Comparison of ENCODE assay signal across 8 cellular contexts in genomic region chr3:49017229-49017615, GRCh38. TPM values are rescaled to one million over a fixed set of nuclear protein-coding genes. Genes with fewer than 3 reads are reported as not detected.
DNase-seq lines count a peak whose midpoint lies in the region; ATAC-seq and TF ChIP-seq lines count a peak whose summit lies in the region.

No MANE protein-coding gene starts in this region.

- WGBS in heart right ventricle, 2 donors: 76 to 79% methylated on average over 2 of the region's 2 CpGs
- 76% methylated on average over 2 of the region's 2 CpGs for WGBS in right cardiac atrium
- no CpG with 5 or more reads among the region's 2 CpGs for WGBS in right lobe of liver (ENCODE audit: insufficient coverage, low coverage, low lambda C conversion rate, missing lambda C conversion rate)
- WGBS in urinary bladder: 69% methylated on average over 2 of the region's 2 CpGs

- DNase-seq in heart right ventricle: no peak
- DNase-seq in right cardiac atrium: no peak
- DNase-seq in ascending aorta (ENCODE audit: low spot score in 2 of 2): no peak
- DNase-seq in right lobe of liver: no peak
- DNase-seq in anterior cingulate cortex (lab: John Stamatoyannopoulos, UW): no peak
- DNase-seq in hippocampal formation (lab: John Stamatoyannopoulos, UW): no peak

- intact Hi-C loops in heart right ventricle (cut with DNase I): no loop called here
- intact Hi-C loops in right cardiac atrium (cut with DNase I): no loop called here
- intact Hi-C loops in ascending aorta (cut with DNase I): no loop called here
- intact Hi-C loops in right lobe of liver (cut with DNase I): no loop called here

- H3K4me3 ChIP-seq in heart right ventricle (peak overlapping the region in 7 of 10 donors; percentile 64 to 99 (median 96)), right cardiac atrium (ENCODE audit: low read length) (no peak overlapping the region), ascending aorta (peak overlapping the region; percentile 63 to 88), right lobe of liver (peak overlapping the region in 2 of 3 donors; percentile 88 to 89), urinary bladder (ENCODE audit: low read depth, low read length) (peak overlapping the region; percentile 77)

- no peaks in the 10 kb centered on the region for H3K9me3 ChIP-seq in heart right ventricle
- no peaks in the 10 kb centered on the region for H3K9me3 ChIP-seq in right cardiac atrium (ENCODE audit: control insufficient read depth, low read length)
- H3K9me3 ChIP-seq in ascending aorta: no peaks in the 10 kb centered on the region
- no peaks in the 10 kb centered on the region for H3K9me3 ChIP-seq in right lobe of liver

- ATAC-seq in heart right ventricle (no peak), right cardiac atrium (no peak), right lobe of liver (no peak), HG03378 (IDR thresholded peaks at IDR 0.05; ENCODE audit: unreplicated experiment) (no peak)

- TF ChIP-seq POLR2A in right lobe of liver (IDR thresholded peaks at IDR 0.05): no peak

- H3K27ac ChIP-seq in heart right ventricle: peak overlapping the region in 3 of 10 donors; percentile 77 to 100 (median 83)
- H3K27ac ChIP-seq in right cardiac atrium (ENCODE audit: low read length): no peak overlapping the region
- peak overlapping the region; percentile 59 to 60 for H3K27ac ChIP-seq in ascending aorta
- no peak overlapping the region for H3K27ac ChIP-seq in right lobe of liver
- H3K27ac ChIP-seq in urinary bladder (ENCODE audit: low read depth): no peak overlapping the region

- H3K27me3 ChIP-seq in heart right ventricle (no peaks in the 10 kb centered on the region), right cardiac atrium (ENCODE audit: control insufficient read depth, insufficient read depth) (no peaks in the 10 kb centered on the region), ascending aorta (no peaks in the 10 kb centered on the region), right lobe of liver (no peaks in the 10 kb centered on the region)

- H3K4me1 ChIP-seq in heart right ventricle: peaks cover 8 to 55% (median 41%) of the 10 kb centered on the region in 9 donors
- peaks cover 8% of the 10 kb centered on the region for H3K4me1 ChIP-seq in right cardiac atrium (ENCODE audit: control insufficient read depth, insufficient read depth, low read length)
- H3K4me1 ChIP-seq in ascending aorta: peaks cover 10 to 21% of the 10 kb centered on the region in 2 donors
- peaks cover 0 to 23% (median 8%) of the 10 kb centered on the region in 4 donors for H3K4me1 ChIP-seq in right lobe of liver
- H3K4me1 ChIP-seq in urinary bladder (ENCODE audit: insufficient read depth): no peaks in the 10 kb centered on the region

- H3K36me3 ChIP-seq in heart right ventricle (peaks cover 0 to 47% (median 20%) of the 10 kb centered on the region in 9 donors), ascending aorta (peaks cover 38 to 40% of the 10 kb centered on the region in 2 donors), right lobe of liver (peaks cover 0 to 23% (median 12%) of the 10 kb centered on the region in 4 donors), urinary bladder (ENCODE audit: insufficient read depth) (peaks cover 10% of the 10 kb centered on the region)

- TF ChIP-seq CTCF in heart right ventricle (IDR thresholded peaks at IDR 0.05) (no peak), ascending aorta (IDR thresholded peaks at IDR 0.05) (no peak), right lobe of liver (IDR thresholded peaks at IDR 0.05) (no peak)

RNA-seq across cellular contexts. Expression of gene DALRD3, which starts 1.2 kb away (rescaled TPM):
- total RNA-seq in heart right ventricle: 10 to 100 TPM in 8 of 10 donors, 1 to 10 TPM in 2; 7.6 to 17.8 (median 13.9) TPM
- polyA plus RNA-seq in heart right ventricle: 10 to 100 TPM; 15.2 to 16.1 TPM
- 10 to 100 TPM in 2 of 4 donors, 1 to 10 TPM in 2; 7.5 to 10.4 (median 10.0) TPM for total RNA-seq in right cardiac atrium
- polyA plus RNA-seq in right cardiac atrium: 8.3 TPM
- 73.1 TPM for total RNA-seq in ascending aorta
- 10 to 100 TPM in 2 of 6 experiments, 1 to 10 TPM in 4; 7.5 to 17.0 (median 8.1) TPM for total RNA-seq in right lobe of liver
- 26.7 TPM for total RNA-seq in urinary bladder
- polyA plus RNA-seq in urinary bladder: 28.3 TPM

RNA-seq across cellular contexts. Expression of gene NDUFAF3, which starts 4.7 kb away (rescaled TPM):
- total RNA-seq in heart right ventricle: 100 to 1,000 TPM; 154 to 186 (median 167) TPM
- polyA plus RNA-seq in heart right ventricle: 100 to 1,000 TPM; 184 to 280 TPM
- total RNA-seq in right cardiac atrium: 100 to 1,000 TPM; 164 to 188 (median 173) TPM
- 220 TPM for polyA plus RNA-seq in right cardiac atrium
- total RNA-seq in ascending aorta: 200 TPM
- 100 to 1,000 TPM in 1 of 6 experiments, 10 to 100 TPM in 5; 39.2 to 100 (median 44.8) TPM for total RNA-seq in right lobe of liver
- total RNA-seq in urinary bladder: 43.2 TPM
- polyA plus RNA-seq in urinary bladder: 81.6 TPM

RNA-seq across cellular contexts. Expression of gene WDR6, which starts 10.0 kb away (rescaled TPM):
- total RNA-seq in heart right ventricle (10 to 100 TPM; 70.4 to 98.8 (median 76.5) TPM), right cardiac atrium (100 to 1,000 TPM in 1 of 4 donors, 10 to 100 TPM in 3; 77.3 to 109 (median 90.1) TPM), ascending aorta (115 TPM), right lobe of liver (10 to 100 TPM; 35.7 to 72.9 (median 65.4) TPM), urinary bladder (66.2 TPM)
- polyA plus RNA-seq in heart right ventricle (100 to 1,000 TPM in 1 of 2 donors, 10 to 100 TPM in 1; 77.5 to 126 TPM), right cardiac atrium (65.3 TPM), urinary bladder (132 TPM)

RNA-seq across cellular contexts. Expression of gene IMPDH2, which starts 12.0 kb away (rescaled TPM):
- total RNA-seq in heart right ventricle: 10 to 100 TPM; 40.7 to 70.3 (median 58.4) TPM
- polyA plus RNA-seq in heart right ventricle: 100 to 1,000 TPM in 1 of 2 donors, 10 to 100 TPM in 1; 84.0 to 105 TPM
- total RNA-seq in right cardiac atrium: 10 to 100 TPM; 50.5 to 62.6 (median 60.5) TPM
- polyA plus RNA-seq in right cardiac atrium: 34.7 TPM
- 101 TPM for total RNA-seq in ascending aorta
- total RNA-seq in right lobe of liver: 10 to 100 TPM; 32.0 to 57.3 (median 39.0) TPM
- total RNA-seq in urinary bladder: 247 TPM
- polyA plus RNA-seq in urinary bladder: 192 TPM

RNA-seq across cellular contexts. Expression of gene P4HTM, which starts 27.2 kb away (rescaled TPM):
- total RNA-seq in heart right ventricle (10 to 100 TPM; 23.8 to 41.7 (median 30.8) TPM), right cardiac atrium (10 to 100 TPM; 39.1 to 42.8 (median 39.5) TPM), ascending aorta (71.9 TPM), right lobe of liver (10 to 100 TPM in 5 of 6 experiments, 1 to 10 TPM in 1; 7.7 to 19.2 (median 11.1) TPM), urinary bladder (30.9 TPM)
- polyA plus RNA-seq in heart right ventricle (10 to 100 TPM; 25.8 to 30.9 TPM), right cardiac atrium (24.9 TPM), urinary bladder (31.6 TPM)

Comparison
In these comparisons a context has a peak if more than half of its experiments do, and no peak if none do; other contexts are left out.
1. H3K27ac ChIP-seq: peak in ascending aorta (2 of 2); none in right cardiac atrium (single experiment), right lobe of liver (0 of 3) and urinary bladder (single experiment).